2 cellular contexts compared by ENCODE assay signal in genomic region chr7:40015790-40016296, GRCh38.
TF ChIP-seq lines count a peak whose summit lies in the region.

No MANE protein-coding gene starts in this region.

TF ChIP-seq in GM23338, 12 proteins besides CTCF, POLR2A, EP300 and RAD21 (continued from another document):
- TF ChIP-seq REST (IDR thresholded peaks at IDR 0.05; ENCODE audit: unreplicated experiment) (no peak), CREB1 (CRISPR knock-in tag; IDR thresholded peaks at IDR 0.05; ENCODE audit: low read depth) (no peak), EZH2 (IDR thresholded peaks at IDR 0.05; ENCODE audit: low read depth, unreplicated experiment) (no peak), ETS1 (IDR thresholded peaks at IDR 0.05) (no peak), ZNF114 (CRISPR knock-in tag; IDR thresholded peaks at IDR 0.05) (no peak), JUNB (IDR thresholded peaks at IDR 0.05; ENCODE audit: unreplicated experiment) (no peak), STAT1 (IDR thresholded peaks at IDR 0.05; ENCODE audit: unreplicated experiment) (no peak), NANOG (IDR thresholded peaks at IDR 0.05; ENCODE audit: borderline replicate concordance) (no peak), ZNF331 (CRISPR knock-in tag; IDR thresholded peaks at IDR 0.05; ENCODE audit: low read depth) (no peak), ZNF462 (CRISPR knock-in tag; IDR thresholded peaks at IDR 0.05) (no peak)

TF ChIP-seq in HepG2, 621 proteins besides CTCF, POLR2A, EP300 and RAD21 (continued from another document):
- TF ChIP-seq ZBTB40 (IDR thresholded peaks at IDR 0.05), result no peak
- TF ChIP-seq ZBTB40 (CRISPR knock-in tag; IDR thresholded peaks at IDR 0.05), result no peak
- no peak for TF ChIP-seq ZNF234 (CRISPR knock-in tag; conservative IDR thresholded peaks at IDR 0.05)
- TF ChIP-seq HNF1A (IDR thresholded peaks at IDR 0.05; ENCODE audit: low read depth), result 0 out of 2 replicates have a peak, but pooled peaks have one; percentile 13
- no peak for TF ChIP-seq HNF1A (CRISPR knock-in tag; IDR thresholded peaks at IDR 0.05; ENCODE audit: borderline replicate concordance)
